ENCODE assay signal across 26 cellular contexts in genomic region chr3:15766406-15766805, GRCh38.
"Had no signal": no experiment of that assay in that cellular context is flagged by ENCODE, and none has a peak within 500 bp of the region (broad histone marks: within the 10 kb centered on the region; RNA-seq: fewer than 3 reads in every experiment).

No MANE protein-coding gene starts in this region.

- H3K36me3 ChIP-seq: cardiac muscle cell had no signal

- H3K27me3 Mint-ChIP-seq: activated naive CD8-positive, alpha-beta T cell; activated T-helper 17 cell treated with anti-CD3 and anti-CD28 coated beads, Interleukin-2, amount 50 U/mL, for 72 hours; T-helper 17 cell had no signal

- H3K27ac ChIP-seq: brain microvascular endothelial cell, cardiac muscle cell, Peyer's patch had no signal

- H3K9me3 ChIP-seq: Peyer's patch had no signal

- H3K4me3 ChIP-seq: cardiac muscle cell, Peyer's patch had no signal

- H3K27me3 ChIP-seq: brain microvascular endothelial cell, cardiac muscle cell, Peyer's patch had no signal

- H3K36me3 Mint-ChIP-seq: WTC11 had no signal

- H3K27ac Mint-ChIP-seq: activated naive CD4-positive, alpha-beta T cell treated with anti-CD3 and anti-CD28 coated beads for 36 hours; activated naive CD8-positive, alpha-beta T cell had no signal

- H3K9me3 Mint-ChIP-seq: activated naive CD4-positive, alpha-beta T cell treated with anti-CD3 and anti-CD28 coated beads for 36 hours; activated T-cell treated with anti-CD3 and anti-CD28 coated beads, Interleukin-2, amount 50 U/mL, for 4 hours; activated T-helper 17 cell treated with anti-CD3 and anti-CD28 coated beads, Interleukin-2, amount 50 U/mL, for 72 hours; WTC11 had no signal

- ATAC-seq: activated T-cell treated with anti-CD3 and anti-CD28 coated beads, Interleukin-2, amount 50 U/mL, for 4 hours; activated T-helper 17 cell treated with anti-CD3 and anti-CD28 coated beads, Interleukin-2, amount 50 U/mL, for 72 hours; T-helper 17 cell; WTC11 had no signal

- DNase-seq: activated CD4-positive, alpha-beta T cell treated with anti-CD3 and anti-CD28 coated beads for 48 hours; activated CD4-positive, alpha-beta T cell treated with anti-CD3 and anti-CD28 coated beads, Interleukin-2, amount 50 U/mL, for 48 hours; activated CD4-positive, CD25-positive, alpha-beta regulatory T cell treated with anti-CD3 and anti-CD28 coated beads, Interleukin-2, amount 50 U/mL, for 72 hours; activated CD8-positive, alpha-beta memory T cell treated with anti-CD3 and anti-CD28 coated beads for 24 hours; activated gamma-delta T cell; activated naive CD4-positive, alpha-beta T cell treated with anti-CD3 and anti-CD28 coated beads for 36 hours; activated T-cell treated with anti-CD3 and anti-CD28 coated beads, Interleukin-2, amount 50 U/mL, for 4 hours; brain microvascular endothelial cell; Kasumi-1; KBM-7; NCI-H1092; NCI-H1417; NCI-H1930; NCI-H2171 treated with DMSO at 0.1 percent for 48 hours; NCI-H226; NCI-H526; NCI-H774; OCI-M1; Peyer's patch; SHP77; T-helper 17 cell; T-helper 9 cell had no signal

- H3K4me1 ChIP-seq: Peyer's patch had no signal

- H3K4me3 Mint-ChIP-seq: activated naive CD4-positive, alpha-beta T cell treated with anti-CD3 and anti-CD28 coated beads for 36 hours; activated naive CD8-positive, alpha-beta T cell; activated T-cell treated with anti-CD3 and anti-CD28 coated beads, Interleukin-2, amount 50 U/mL, for 4 hours; activated T-helper 17 cell treated with anti-CD3 and anti-CD28 coated beads, Interleukin-2, amount 50 U/mL, for 72 hours; T-helper 17 cell; WTC11 had no signal
